ENCODE assay signal across 10 cellular contexts in genomic region chr3:71393093-71393492, GRCh38.
DNase-seq lines count a peak whose midpoint lies in the region; ATAC-seq, FAIRE-seq and TF ChIP-seq lines count a peak whose summit lies in the region.
"Had no signal": no experiment of that assay in that cellular context is flagged by ENCODE, and none has a peak within 500 bp of the region (broad histone marks: within the 10 kb centered on the region; RNA-seq: fewer than 3 reads in every experiment).

No MANE protein-coding gene starts in this region.

- H3K27me3 ChIP-seq in esophagus squamous epithelium (no peaks in the 10 kb centered on the region), Peyer's patch (no peaks in the 10 kb centered on the region), H7 (ENCODE audit: control insufficient read depth, insufficient read depth, low read length) (no peaks in the 10 kb centered on the region)

- TF ChIP-seq POLR2A in esophagus squamous epithelium (IDR thresholded peaks at IDR 0.05) (no peak), Peyer's patch (IDR thresholded peaks at IDR 0.05) (no peak)

- peaks cover 2% of the 10 kb centered on the region for H3K27me3 Mint-ChIP-seq in T-helper 2 cell treated with Interferon-gamma antibody and Interleukin-4, amounts not matched to agents 5 μg/mL and 100 μg/mL, for 36 hours (ENCODE audit: low read depth)

- peaks cover 14 to 61% (median 36%) of the 10 kb centered on the region in 3 donors for H3K4me1 ChIP-seq in esophagus squamous epithelium
- peaks cover 3 to 38% (median 12%) of the 10 kb centered on the region in 4 donors for H3K4me1 ChIP-seq in Peyer's patch

- no peaks in the 10 kb centered on the region for H3K9me3 Mint-ChIP-seq in T-helper 2 cell treated with Interferon-gamma antibody and Interleukin-4, amounts not matched to agents 5 μg/mL and 100 μg/mL, for 36 hours
- H3K9me3 Mint-ChIP-seq: neural crest cell had no signal

- intact Hi-C loops in esophagus squamous epithelium (cut with DNase I): no loop called here

- no peak for DNase-seq in T-helper 2 cell treated with Interferon-gamma antibody and Interleukin-4, amounts not matched to agents 5 μg/mL and 100 μg/mL, for 36 hours (ENCODE audit: low spot score)
- DNase-seq in esophagus squamous epithelium (lab: John Stamatoyannopoulos, UW) (no peak), Peyer's patch (no peak), H7 (no peak)
- DNase-seq: DMS79 had no signal

- 85 to 87% methylated on average over 1 of the region's 1 CpG for WGBS in esophagus squamous epithelium, 2 donors

- ATAC-seq in GM18502 (IDR thresholded peaks at IDR 0.05; ENCODE audit: poor library complexity, unreplicated experiment) (peak; percentile 59), GM21529 (IDR thresholded peaks at IDR 0.05; ENCODE audit: unreplicated experiment) (peak; percentile 58), HG03469 (IDR thresholded peaks at IDR 0.05; ENCODE audit: unreplicated experiment) (peak; percentile 40)

- no peak overlapping the region for H3K27ac Mint-ChIP-seq in T-helper 2 cell treated with Interferon-gamma antibody and Interleukin-4, amounts not matched to agents 5 μg/mL and 100 μg/mL, for 36 hours

- H3K9me3 ChIP-seq in esophagus squamous epithelium (no peaks in the 10 kb centered on the region), Peyer's patch (no peaks in the 10 kb centered on the region)

- peaks cover 7% of the 10 kb centered on the region for H3K36me3 Mint-ChIP-seq in T-helper 2 cell treated with Interferon-gamma antibody and Interleukin-4, amounts not matched to agents 5 μg/mL and 100 μg/mL, for 36 hours (ENCODE audit: low read depth)

- H3K4me3 ChIP-seq in esophagus squamous epithelium (no peak overlapping the region), Peyer's patch (no peak overlapping the region), H7 (ENCODE audit: insufficient read depth, low read depth, low read length) (no peak overlapping the region)

- TF ChIP-seq CTCF in esophagus squamous epithelium (IDR thresholded peaks at IDR 0.05) (no peak), Peyer's patch (IDR thresholded peaks at IDR 0.05) (no peak)

- peak; percentile 48 for FAIRE-seq in endometrium (lab: Jason Lieb, UNC)

- H3K36me3 ChIP-seq in esophagus squamous epithelium (no peaks in the 10 kb centered on the region), Peyer's patch (no peaks in the 10 kb centered on the region), H7 (replicated peaks; ENCODE audit: control insufficient read depth, insufficient read depth, low read length) (no peaks in the 10 kb centered on the region)

- H3K4me3 Mint-ChIP-seq in T-helper 2 cell treated with Interferon-gamma antibody and Interleukin-4, amounts not matched to agents 5 μg/mL and 100 μg/mL, for 36 hours: no peak overlapping the region
- H3K4me3 Mint-ChIP-seq: neural crest cell had no signal

- H3K27ac ChIP-seq in esophagus squamous epithelium (no peak overlapping the region), Peyer's patch (no peak overlapping the region)

- peaks cover 57% of the 10 kb centered on the region for H3K4me1 Mint-ChIP-seq in T-helper 2 cell treated with Interferon-gamma antibody and Interleukin-4, amounts not matched to agents 5 μg/mL and 100 μg/mL, for 36 hours (ENCODE audit: low read depth)
